Comparison of ENCODE assay signal across 8 cellular contexts in the genomic region with DNA sequence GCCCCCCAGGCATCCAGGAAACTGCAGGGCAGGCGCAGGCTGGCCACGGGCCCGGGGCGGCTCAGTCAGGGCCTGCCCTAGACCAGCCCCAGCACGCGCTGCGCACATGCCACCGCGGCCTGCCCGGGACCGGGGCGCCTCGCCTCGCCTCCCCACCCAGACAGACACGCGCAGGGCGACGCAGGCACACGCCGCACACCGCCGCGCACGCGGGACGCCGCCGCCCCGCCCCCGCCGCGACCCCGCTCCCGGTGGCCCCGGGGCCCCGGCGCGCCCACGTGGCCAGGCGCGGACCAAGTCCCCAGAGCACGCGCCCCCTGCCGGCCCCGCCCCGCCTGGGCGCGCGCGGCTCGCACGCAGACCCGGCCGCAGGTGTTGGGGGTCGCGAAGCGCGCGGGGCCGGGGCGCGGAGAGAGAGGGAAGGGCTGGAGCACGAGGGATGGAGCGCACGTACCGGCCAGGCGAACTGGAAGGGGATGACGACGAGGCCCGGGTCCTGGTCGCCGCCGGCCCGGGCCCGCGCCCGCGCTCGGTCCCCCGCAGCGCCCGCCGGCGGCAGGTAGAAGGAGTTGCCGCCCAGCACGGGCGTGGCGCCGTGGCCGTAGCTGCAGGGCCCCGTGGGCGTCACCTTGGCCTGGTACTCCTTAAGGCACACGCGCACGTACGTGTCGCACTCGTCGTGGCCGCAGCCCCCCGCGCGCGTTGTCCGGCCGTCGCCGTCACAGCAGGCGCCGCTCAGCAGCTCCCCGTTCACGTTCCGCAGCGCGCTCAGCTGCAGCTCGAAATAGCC. TPM values are rescaled to one million over a fixed set of nuclear protein-coding genes. Genes with fewer than 3 reads are reported as not detected.
A peak's percentile ranks its signal among the peaks of the same experiment; 100 is the strongest.
DNase-seq lines count a peak whose midpoint lies in the region; ATAC-seq and TF ChIP-seq lines count a peak whose summit lies in the region.

No MANE protein-coding gene starts in this region.

- ATAC-seq in naive B cell (ENCODE audit: low read depth in 2 of 2) (peak; percentile 26 to 38), GM21360 (IDR thresholded peaks at IDR 0.05; ENCODE audit: unreplicated experiment) (no peak), HG03280 (IDR thresholded peaks at IDR 0.05; ENCODE audit: unreplicated experiment) (no peak)

- DNase-seq in Calu3 (peak; percentile 27), choroid plexus epithelial cell (ENCODE audit: low read depth) (no peak), naive B cell (peak; percentile 17), cortex of kidney (lab: John Stamatoyannopoulos, UW) (no peak), brain microvascular endothelial cell (no peak)
- DNase-seq in Jurkat, Clone E6-1 (ENCODE audit: low read depth, low spot score) = no peak

- H3K27me3 Mint-ChIP-seq in Calu3 (ENCODE audit: unreplicated experiment) (peaks cover 11% of the 10 kb centered on the region), naive B cell (peaks cover 5 to 31% (median 25%) of the 10 kb centered on the region in 3 donors)

- peak overlapping the region; percentile 24; the same call in 1 of the 2 replicates for H3K4me3 ChIP-seq in Jurkat, Clone E6-1 (ENCODE audit: low read length)
- H3K4me3 ChIP-seq in choroid plexus epithelial cell (ENCODE audit: low read depth, low read length) (peak overlapping the region; percentile 29), brain microvascular endothelial cell (ENCODE audit: low read depth, low read length) (no peak overlapping the region)

- H3K4me3 Mint-ChIP-seq in Calu3 (ENCODE audit: low read depth, unreplicated experiment) (peak overlapping the region; percentile 55), naive B cell (peak overlapping the region in 6 of 8 donors; percentile 51 to 80 (median 63))

- CTCF ChIA-PET in Calu3 (lab: Charles Lee) = interaction anchor here (1.0 kb wide), 1 partner anchor 75 kb away, joined by 3 read pairs; no protein-coding TSS in a partner anchor

- H3K9me3 Mint-ChIP-seq in Calu3 (ENCODE audit: low read depth, unreplicated experiment) (no peaks in the 10 kb centered on the region), naive B cell (no peaks in the 10 kb centered on the region)

- H3K27ac Mint-ChIP-seq in Calu3 (ENCODE audit: unreplicated experiment) = no peak overlapping the region
- no peak overlapping the region for H3K27ac Mint-ChIP-seq in naive B cell

- TF ChIP-seq CTCF in Calu3 (IDR thresholded peaks at IDR 0.05; ENCODE audit: unreplicated experiment) (no peak), choroid plexus epithelial cell (conservative IDR thresholded peaks at IDR 0.05; ENCODE audit: low read depth, low read length) (no peak), brain microvascular endothelial cell (IDR thresholded peaks at IDR 0.05; ENCODE audit: low read depth, low read length, missing control alignments) (no peak)

- H3K4me1 Mint-ChIP-seq in Calu3 (ENCODE audit: low read depth, unreplicated experiment) (peaks cover 10% of the 10 kb centered on the region), naive B cell (peaks cover 11 to 17% (median 14%) of the 10 kb centered on the region in 3 donors)

- no peak overlapping the region for H3K27ac ChIP-seq in brain microvascular endothelial cell

- no peaks in the 10 kb centered on the region for H3K36me3 ChIP-seq in brain microvascular endothelial cell (replicated peaks)

- H3K36me3 Mint-ChIP-seq in Calu3 (ENCODE audit: insufficient read depth, unreplicated experiment) (peaks cover 18% of the 10 kb centered on the region), naive B cell (peaks cover 0 to 7% of the 10 kb centered on the region in 2 donors)

- in situ Hi-C loops in brain microvascular endothelial cell (cut with HindIII; ENCODE audit: low pct_ligation_motif_present, low sequenced_read_pairs) = no loop called here

- peaks cover 17% of the 10 kb centered on the region for H3K27me3 ChIP-seq in brain microvascular endothelial cell (replicated peaks)

- BruUV-seq in Calu3 (replicated peaks; lab: Mats Ljungman, UMichigan) = no TSS peak

- intact Hi-C loops in Calu3 (cut with micrococcal nuclease; ENCODE audit: unreplicated experiment) = loop anchor here (5.0 kb wide), 1 partner anchor 75 kb away; no protein-coding TSS in a partner anchor

RNA-seq across cellular contexts. Expression of a gene that starts 1.1 kb away (rescaled TPM):
- total RNA-seq in Calu3 (2022) = 13.8 and 17.6 TPM in 2 replicates
- polyA plus RNA-seq in Jurkat, Clone E6-1 (2012; ENCODE audit: insufficient read depth, insufficient read length) = 14.8 TPM
- not detected for polyA plus RNA-seq in naive B cell (ENCODE audit: low read depth in 6 of 6)

RNA-seq across cellular contexts. Expression of a gene that starts 13.6 kb away (rescaled TPM):
- 38.0 TPM in 2 replicates for total RNA-seq in Calu3 (2022)
- polyA plus RNA-seq in Jurkat, Clone E6-1 (2012; ENCODE audit: insufficient read depth, insufficient read length) = 41.0 TPM
- 10 to 100 TPM in 2 of 6 donors, 1 to 10 TPM in 4; 4.4 to 20.6 (median 9.1) TPM for polyA plus RNA-seq in naive B cell (ENCODE audit: low read depth in 6 of 6)

Comparison
In these comparisons a context has a peak if more than half of its experiments do, and no peak if none do; other contexts are left out.
1. DNase-seq: peak in Calu3 (single experiment) and naive B cell (single experiment); none in Jurkat, Clone E6-1 (single experiment), choroid plexus epithelial cell (single experiment), cortex of kidney (single experiment) and brain microvascular endothelial cell (single experiment).
2. ATAC-seq: peak in naive B cell (2 of 2); none in GM21360 (single experiment) and HG03280 (single experiment).